16 cellular contexts compared by ENCODE assay signal in the genomic region with DNA sequence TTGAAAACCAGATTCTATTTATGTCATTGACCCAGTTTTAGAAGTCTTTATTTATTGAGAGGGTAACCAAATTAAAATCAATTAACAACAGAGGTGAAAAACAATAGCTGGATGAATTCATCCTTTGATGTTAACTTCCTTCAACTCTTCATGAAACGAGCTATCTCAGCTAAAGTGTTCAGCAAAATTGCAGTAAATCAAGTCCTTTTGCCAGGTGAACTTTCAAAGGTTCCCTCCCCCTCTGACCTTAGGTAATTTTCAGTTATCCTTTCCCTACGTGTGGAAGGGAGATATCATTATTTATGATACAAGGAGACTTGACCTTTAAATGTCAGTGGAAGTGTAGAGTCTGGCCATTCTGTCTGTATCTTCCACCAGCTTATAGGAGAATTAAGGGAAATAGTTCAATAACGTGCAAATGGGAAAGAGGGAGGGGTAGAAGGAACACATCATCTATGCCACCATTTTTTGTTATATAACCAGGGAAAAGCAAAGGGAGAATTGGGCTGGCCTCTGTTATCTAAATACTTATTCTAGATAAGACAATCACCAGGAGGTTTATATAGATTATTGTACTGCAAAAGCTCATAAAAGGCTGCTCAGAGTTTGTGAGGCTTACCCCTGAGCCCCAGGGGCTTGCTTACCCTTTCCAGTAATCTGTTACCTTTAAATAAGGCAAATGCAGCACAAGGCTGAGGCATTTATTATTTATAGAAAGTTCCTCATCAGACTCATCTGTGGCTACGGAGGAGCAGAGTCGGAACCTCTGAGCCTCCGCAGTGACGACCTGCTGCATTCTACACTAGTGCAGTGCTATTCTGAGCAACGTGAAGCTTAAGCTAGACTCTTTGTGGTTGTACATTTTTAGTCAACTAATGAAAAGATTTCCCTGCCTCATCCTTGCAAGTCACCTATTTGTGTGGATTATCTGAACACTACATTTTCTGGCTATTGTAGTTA. TPM values are rescaled to one million over a fixed set of nuclear protein-coding genes. Genes with fewer than 3 reads are reported as not detected.
DNase-seq lines count a peak whose midpoint lies in the region; ATAC-seq, FAIRE-seq and TF ChIP-seq lines count a peak whose summit lies in the region.
"Had no signal": no experiment of that assay in that cellular context is flagged by ENCODE, and none has a peak within 500 bp of the region (broad histone marks: within the 10 kb centered on the region; RNA-seq: fewer than 3 reads in every experiment).

No MANE protein-coding gene starts in this region.

- no peak overlapping the region for H3K14ac ChIP-seq in H9 (ENCODE audit: insufficient read depth, low read length)

- H3K79me2 ChIP-seq in GM12878 (ENCODE audit: control insufficient read depth, insufficient read depth, low read length) (no peaks in the 10 kb centered on the region), H9 (ENCODE audit: insufficient read depth, low read length) (no peaks in the 10 kb centered on the region)

- SMC1A ChIA-PET in GM12878 (lab: Charles Lee; ENCODE audit: uncharacterized antibody, unreplicated experiment): interaction anchor here (0.8 to 4.9 kb wide), 16 partner anchors 8 to 348 kb away, joined by 3 to 58 read pairs (median 4); no protein-coding TSS in a partner anchor

- TF ChIP-seq RAD21 in GM12878 (IDR thresholded peaks at IDR 0.05; ENCODE audit: insufficient read depth, low read depth, low read length): no peak

- intact Hi-C loops in CD8-positive, alpha-beta T cell (cut with DNase I, micrococcal nuclease): loop anchor here in 1 of 2 experiments (2.0 to 5.0 kb wide), 2 partner anchors 24 to 76 kb away; no protein-coding TSS in a partner anchor
- intact Hi-C loops in GM12878 (cut with micrococcal nuclease; ENCODE audit: unreplicated experiment): no loop called here

- H3K9me3 Mint-ChIP-seq in CD8-positive, alpha-beta T cell: no peaks in the 10 kb centered on the region
- H3K9me3 Mint-ChIP-seq in H9: no peaks in the 10 kb centered on the region
- H3K9me3 Mint-ChIP-seq: activated CD4-positive, alpha-beta T cell treated with anti-CD3 and anti-CD28 coated beads, Interleukin-2, amount 10 ng/mL, durations not matched to agents 7 days and 5 days had no signal

- H3K18ac ChIP-seq in H9 (ENCODE audit: insufficient read length, low read depth, low read length): no peak overlapping the region

- no peaks in the 10 kb centered on the region for H3K27me3 ChIP-seq in CD8-positive, alpha-beta T cell (ENCODE audit: insufficient read depth, low read length)
- no peaks in the 10 kb centered on the region for H3K27me3 ChIP-seq in GM12878 (replicated peaks in 1 of 2; ENCODE audit: control insufficient read depth in 2 of 2, insufficient read depth in 2 of 2, low read length in 1 of 2)
- no peaks in the 10 kb centered on the region for H3K27me3 ChIP-seq in H9 (ENCODE audit: insufficient read depth, low read length)

- no peaks in the 10 kb centered on the region for H3K27me3 Mint-ChIP-seq in CD8-positive, alpha-beta T cell (ENCODE audit: low read depth)
- H3K27me3 Mint-ChIP-seq in H9 (ENCODE audit: low read depth): no peaks in the 10 kb centered on the region
- H3K27me3 Mint-ChIP-seq: activated CD4-positive, alpha-beta T cell treated with anti-CD3 and anti-CD28 coated beads, Interleukin-2, amount 10 ng/mL, durations not matched to agents 7 days and 5 days had no signal

- CTCF ChIA-PET in CD8-positive, alpha-beta T cell (lab: Charles Lee): interaction anchor here (1.1 to 5.3 kb wide), 6 partner anchors 15 to 302 kb away, joined by 3 to 47 read pairs (median 5); no protein-coding TSS in a partner anchor
- CTCF ChIA-PET in GM12878 (lab: Yijun Ruan, JAX): interaction anchor here (0.6 to 4.9 kb wide), 16 partner anchors 8 to 321 kb away, joined by 3 to 68 read pairs (median 8); no protein-coding TSS in a partner anchor

- H3K4me1 Mint-ChIP-seq in CD8-positive, alpha-beta T cell (ENCODE audit: low read depth): peaks cover 57% of the 10 kb centered on the region
- H3K4me1 Mint-ChIP-seq in H9: peaks cover 4% of the 10 kb centered on the region in 2 experiments; a peak in 3 of 4 replicates

- H3K4me1 ChIP-seq in CD8-positive, alpha-beta T cell (ENCODE audit: insufficient read depth, low read length): peaks cover 5% of the 10 kb centered on the region
- peaks cover 6% of the 10 kb centered on the region; the same call in 1 of the 2 replicates for H3K4me1 ChIP-seq in GM12878 (ENCODE audit: control insufficient read depth, insufficient read depth, low read length)
- H3K4me1 ChIP-seq in H9 (ENCODE audit: insufficient read depth, low read length): no peaks in the 10 kb centered on the region

- FAIRE-seq in GM12878 (lab: Jason Lieb, UNC): peak; percentile 65
- FAIRE-seq: H1 had no signal

- H4K5ac ChIP-seq in H9 (ENCODE audit: insufficient read length, low read depth, low read length): no peak overlapping the region

- H3K4me3 ChIP-seq in CD8-positive, alpha-beta T cell (ENCODE audit: low read depth, low read length): no peak overlapping the region
- H3K4me3 ChIP-seq in GM12878: no peak overlapping the region

- H3K27ac ChIP-seq in CD8-positive, alpha-beta T cell (ENCODE audit: low read depth, low read length): no peak overlapping the region
- H3K27ac ChIP-seq in GM12878 (ENCODE audit: control insufficient read depth, insufficient read depth) (no peak overlapping the region), H9 (ENCODE audit: insufficient read length, low read depth, low read length) (no peak overlapping the region)

- no peak for TF ChIP-seq CTCF in CD8-positive, alpha-beta T cell (IDR thresholded peaks at IDR 0.05)
- TF ChIP-seq CTCF in GM12878 (IDR thresholded peaks at IDR 0.05 in 2 of 3, conservative IDR thresholded peaks at IDR 0.05 in 1 of 3; ENCODE audit: control insufficient read depth in 2 of 3, extremely low read depth in 1 of 3, insufficient read depth in 1 of 3, low read depth in 3 of 3, low read length in 3 of 3) (no peak), H9 (conservative IDR thresholded peaks at IDR 0.05) (no peak)

- no peak overlapping the region for H2BK5ac ChIP-seq in H9 (ENCODE audit: insufficient read length, low read length)

- H3K9ac ChIP-seq in GM12878 (ENCODE audit: control insufficient read depth, insufficient read depth, low read length) (no peak overlapping the region), H9 (ENCODE audit: extremely low read depth, insufficient read length, low read length) (no peak overlapping the region)

- no peaks in the 10 kb centered on the region for H3K36me3 ChIP-seq in CD8-positive, alpha-beta T cell (ENCODE audit: insufficient read depth, low read length)
- H3K36me3 ChIP-seq in GM12878 (ENCODE audit: control insufficient read depth in 2 of 2, insufficient read depth in 2 of 2, low read length in 1 of 2): no peaks in the 10 kb centered on the region

- no peak overlapping the region for H3K56ac ChIP-seq in H9 (ENCODE audit: insufficient read length, low read depth, low read length)

- H2AFZ ChIP-seq in GM12878 (ENCODE audit: control insufficient read depth, low read depth, low read length) (no peak overlapping the region), H9 (ENCODE audit: low read length) (no peak overlapping the region)

- no peak overlapping the region for H2BK120ac ChIP-seq in H9 (ENCODE audit: low read depth, low read length, poor library complexity, severe bottlenecking)

- H3K23ac ChIP-seq in H9 (ENCODE audit: insufficient read length, low read depth, low read length): no peak overlapping the region

- no peak overlapping the region for H3K4me3 Mint-ChIP-seq in CD8-positive, alpha-beta T cell
- H3K4me3 Mint-ChIP-seq in H9: no peak overlapping the region
- H3K4me3 Mint-ChIP-seq: activated CD4-positive, alpha-beta T cell treated with anti-CD3 and anti-CD28 coated beads, Interleukin-2, amount 10 ng/mL, durations not matched to agents 7 days and 5 days had no signal

- H3K9me3 ChIP-seq in CD8-positive, alpha-beta T cell (ENCODE audit: low read length): no peaks in the 10 kb centered on the region
- H3K9me3 ChIP-seq in GM12878 (replicated peaks; ENCODE audit: control insufficient read depth, insufficient read depth, low read length): no peaks in the 10 kb centered on the region
- no peaks in the 10 kb centered on the region for H3K9me3 ChIP-seq in H9 (ENCODE audit: control insufficient read depth, low read depth, low read length)

- H2BK15ac ChIP-seq in H9 (ENCODE audit: low read depth, low read length): no peak overlapping the region

- H2BK20ac ChIP-seq in H9 (ENCODE audit: low read depth, low read length, poor library complexity, severe bottlenecking): no peak overlapping the region

- no TSS peak for BruUV-seq in GM12878 (replicated peaks; lab: Mats Ljungman, UMichigan)

- H2BK12ac ChIP-seq in H9 (ENCODE audit: insufficient read length, low read depth, low read length): no peak overlapping the region

- POLR2A ChIA-PET in CD8-positive, alpha-beta T cell (lab: Charles Lee): no interaction called here
- POLR2A ChIA-PET in GM12878 (lab: Charles Lee): interaction anchor here (0.5 to 1.2 kb wide), 6 partner anchors 12 to 286 kb away, joined by 3 to 4 read pairs (median 3); a partner anchor contains a TSS

- H3K27ac Mint-ChIP-seq in CD8-positive, alpha-beta T cell: peak overlapping the region; percentile 9
- no peak overlapping the region for H3K27ac Mint-ChIP-seq in H9

- H3K79me1 ChIP-seq in H9 (ENCODE audit: insufficient read depth, low read depth, low read length, poor library complexity, severe bottlenecking): no peaks in the 10 kb centered on the region

- H3K4ac ChIP-seq in H9 (ENCODE audit: low read depth, low read length): no peak overlapping the region

- in situ Hi-C loops in GM12878 (cut with MboI): no loop called here

- no peak overlapping the region for H3T11ph ChIP-seq in H9 (ENCODE audit: low read length)

- H3K23me2 ChIP-seq in H9 (ENCODE audit: insufficient read length, low read depth, low read length, poor library complexity, severe bottlenecking): no peaks in the 10 kb centered on the region

- H4K91ac ChIP-seq in H9 (ENCODE audit: insufficient read length, low read depth, low read length): no peak overlapping the region

- RAD21 ChIA-PET in GM12878 (lab: Charles Lee; ENCODE audit: unreplicated experiment): interaction anchor here (0.8 to 5.3 kb wide), 12 partner anchors 8 to 438 kb away, joined by 3 to 112 read pairs (median 4); no protein-coding TSS in a partner anchor

- no peak for DNase-seq in CD8-positive, alpha-beta T cell
- DNase-seq in GM12878 (ENCODE audit: low read depth, low spot score): no peak
- DNase-seq in H9: no peak
- DNase-seq in midbrain (lab: John Stamatoyannopoulos, UW): no peak
- no peak for DNase-seq in NCI-H748 (lab: John Stamatoyannopoulos, UW; ENCODE audit: unreplicated experiment)
- DNase-seq: activated CD4-positive, alpha-beta T cell treated with anti-CD3 and anti-CD28 coated beads, Interleukin-2, amount 10 ng/mL, durations not matched to agents 7 days and 5 days; activated gamma-delta T cell treated with Interleukin-2 at 50 U/mL for 16 hours; mesendoderm; NCI-H226; stimulated activated CD4-positive, alpha-beta T cell treated with anti-CD3 and anti-CD28 coated beads, Interleukin-4, amount 100 ng/mL, for 4 hours; T-helper 1 cell had no signal

- ATAC-seq in CD8-positive, alpha-beta T cell: no peak
- peak; percentile 32 for ATAC-seq in GM18909 (IDR thresholded peaks at IDR 0.05; ENCODE audit: poor library complexity, unreplicated experiment)
- peak; percentile 46 for ATAC-seq in HG02938 (IDR thresholded peaks at IDR 0.05; ENCODE audit: unreplicated experiment)
- peak; percentile 50 for ATAC-seq in GM12878
- ATAC-seq in GM21390 (IDR thresholded peaks at IDR 0.05; ENCODE audit: unreplicated experiment): no peak
- ATAC-seq: Panc1 had no signal

- H3K36me3 Mint-ChIP-seq in CD8-positive, alpha-beta T cell: peaks cover 4% of the 10 kb centered on the region
- no peaks in the 10 kb centered on the region for H3K36me3 Mint-ChIP-seq in H9 (ENCODE audit: insufficient read depth in 1 of 3, low read depth in 3 of 3)

- 26% methylated on average over 8 of the region's 8 CpGs for WGBS in GM12878 (ENCODE audit: insufficient coverage, insufficient replicate concordance, low lambda C conversion rate, missing lambda C conversion rate)
- WGBS in H9 (ENCODE audit: extremely low coverage, insufficient read length, low lambda C conversion rate): no CpG with 5 or more reads among the region's 8 CpGs

- TF ChIP-seq POLR2A in GM12878 (IDR thresholded peaks at IDR 0.05; ENCODE audit: low read depth, low read length): no peak

- no peak for TF ChIP-seq EP300 in GM12878 (IDR thresholded peaks at IDR 0.05; ENCODE audit: borderline replicate concordance in 1 of 2, control insufficient read depth in 1 of 2, low read depth in 2 of 2, low read length in 2 of 2)

- H3K4me2 ChIP-seq in GM12878 (ENCODE audit: control insufficient read depth, insufficient read depth) (no peak overlapping the region), H9 (ENCODE audit: insufficient read depth, insufficient read length, low read length) (no peak overlapping the region)

- H2AK5ac ChIP-seq in H9 (ENCODE audit: insufficient read length, low read length): no peak overlapping the region

- H4K8ac ChIP-seq in H9 (replicated peaks; ENCODE audit: insufficient read length, low read depth, low read length): no peak overlapping the region

- no peaks in the 10 kb centered on the region for H4K20me1 ChIP-seq in GM12878 (ENCODE audit: control insufficient read depth, insufficient read depth)
- no peaks in the 10 kb centered on the region for H4K20me1 ChIP-seq in H9 (ENCODE audit: control insufficient read depth, insufficient read depth, insufficient read length)

RNA-seq across cellular contexts. Expression of a gene that starts 18.4 kb away (rescaled TPM):
- 10 to 100 TPM; 52.6 to 52.8 TPM for total RNA-seq in CD8-positive, alpha-beta T cell
- 1.5 and 1.6 TPM in 2 replicates for total RNA-seq in GM12878 (2013; cell fraction: nucleolus; rRNA removed)
- total RNA-seq in GM12878 (2014; rRNA removed): 1.3 and 1.4 TPM in 2 replicates
- total RNA-seq in GM12878 (2014; rRNA removed; fragmentation: Illumina TruSeq; extraction: Trizol): 1.2 and 1.4 TPM in 2 replicates
- 1.1 and 1.8 TPM in 2 replicates for total RNA-seq in GM12878 (2021)
- polyA plus RNA-seq in GM12878 (2011; ENCODE audit: low read depth): 0.28 TPM
- 2.7 and 3.0 TPM in 2 replicates for polyA plus RNA-seq in GM12878 (2011; rRNA removed)
- 1.1 TPM in 2 replicates for polyA plus RNA-seq in GM12878 (2011; cell fraction: cytosol; rRNA removed)
- polyA plus RNA-seq in GM12878 (2011; cell fraction: nucleus; rRNA removed): 5.4 and 5.9 TPM in 2 replicates
- 0.24 and 0.31 TPM in 2 replicates for polyA plus RNA-seq in GM12878 (2012)
- 0.87 and 1.00 TPM in 2 replicates for polyA plus RNA-seq in GM12878 (2014; fragmentation: Illumina TruSeq; extraction: Trizol)
- under 1 TPM; 0.26 to 0.31 TPM for polyA plus RNA-seq in GM12878 (2014; fragmentation: Nextera tagmentation; extraction: Ambion mirVana)
- 0.58 TPM in 2 replicates for polyA plus RNA-seq in GM12878 (2014; rRNA removed)
- under 1 TPM; 0.48 to 0.72 TPM for polyA plus RNA-seq in GM12878 (2016; fragmentation: Nextera tagmentation; extraction: Ambion mirVana)
- polyA minus RNA-seq in GM12878 (2011; rRNA and poly(A)+ RNA removed): 4.5 and 6.5 TPM in 2 replicates
- polyA minus RNA-seq in GM12878 (2011; cell fraction: cytosol; rRNA and poly(A)+ RNA removed): 1.1 and 1.5 TPM in 2 replicates
- polyA minus RNA-seq in GM12878 (2011; cell fraction: nucleus; rRNA and poly(A)+ RNA removed): 4.7 and 11.0 TPM in 2 replicates
- total RNA-seq in H9 (2021): 1.5 and 1.7 TPM in 2 replicates

Comparison
In these comparisons a context has a peak if more than half of its experiments do, and no peak if none do; other contexts are left out.
1. ATAC-seq: peak in GM18909 (single experiment), HG02938 (single experiment) and GM12878 (single experiment); none in CD8-positive, alpha-beta T cell (single experiment) and GM21390 (single experiment).
2. RNA of a gene that starts 18.4 kb away (total RNA-seq): 52.6 to 52.8 TPM in CD8-positive, alpha-beta T cell; 1.5 to 1.7 TPM in H9 and 1.1 to 1.8 TPM in GM12878; every median in the first group is over 10 times any median in the second.